In genomic region chr19:3275583-3276340, GRCh38 we compare ENCODE assay signal across 8 cellular contexts. TPM values are rescaled to one million over a fixed set of nuclear protein-coding genes. Genes with fewer than 3 reads are reported as not detected.
DNase-seq lines count a peak whose midpoint lies in the region; ATAC-seq and TF ChIP-seq lines count a peak whose summit lies in the region.

No MANE protein-coding gene starts in this region.

- H3K9me3 Mint-ChIP-seq in activated T-cell treated with anti-CD3 and anti-CD28 coated beads, Interleukin-2, amount 50 U/mL, for 24 hours = no peaks in the 10 kb centered on the region
- no peaks in the 10 kb centered on the region for H3K9me3 Mint-ChIP-seq in stimulated activated naive CD8-positive, alpha-beta T cell treated with anti-CD3 and anti-CD28 coated beads, Interleukin-15, Interleukin-2, amounts not matched to agents 100 ng/mL and 50 ng/mL, for 24 hours

- H3K36me3 Mint-ChIP-seq in activated T-cell treated with anti-CD3 and anti-CD28 coated beads, Interleukin-2, amount 50 U/mL, for 24 hours (ENCODE audit: low read depth) = no peaks in the 10 kb centered on the region
- no peaks in the 10 kb centered on the region for H3K36me3 Mint-ChIP-seq in stimulated activated naive CD8-positive, alpha-beta T cell treated with anti-CD3 and anti-CD28 coated beads, Interleukin-15, Interleukin-2, amounts not matched to agents 100 ng/mL and 50 ng/mL, for 24 hours (ENCODE audit: low read depth)

- peak; percentile 11 for TF ChIP-seq EP300 in neural cell (conservative IDR thresholded peaks at IDR 0.05; ENCODE audit: poor library complexity, severe bottlenecking)

- H3K9ac ChIP-seq in neural cell (ENCODE audit: low read length) = peak overlapping the region; percentile 78

- WGBS in esophagus squamous epithelium, 2 donors = 0% methylated on average over 1 of the region's 45 CpGs; no CpG with 5 or more reads in 1 of the 2 donors

- TF ChIP-seq POLR2A in Peyer's patch (IDR thresholded peaks at IDR 0.05) = no peak
- TF ChIP-seq POLR2A in esophagus squamous epithelium (IDR thresholded peaks at IDR 0.05) = no peak

- peak overlapping the region; percentile 78 for H3K4me3 Mint-ChIP-seq in activated T-cell treated with anti-CD3 and anti-CD28 coated beads, Interleukin-2, amount 50 U/mL, for 24 hours
- H3K4me3 Mint-ChIP-seq in stimulated activated naive CD8-positive, alpha-beta T cell treated with anti-CD3 and anti-CD28 coated beads, Interleukin-15, Interleukin-2, amounts not matched to agents 100 ng/mL and 50 ng/mL, for 24 hours = peak overlapping the region; percentile 80

- H3K4me1 Mint-ChIP-seq in activated T-cell treated with anti-CD3 and anti-CD28 coated beads, Interleukin-2, amount 50 U/mL, for 24 hours (ENCODE audit: low read depth) = peaks cover 12% of the 10 kb centered on the region
- peaks cover 9% of the 10 kb centered on the region for H3K4me1 Mint-ChIP-seq in stimulated activated naive CD8-positive, alpha-beta T cell treated with anti-CD3 and anti-CD28 coated beads, Interleukin-15, Interleukin-2, amounts not matched to agents 100 ng/mL and 50 ng/mL, for 24 hours (ENCODE audit: low read depth)

- no peak overlapping the region for H2AFZ ChIP-seq in neural cell (ENCODE audit: low read depth, low read length)

- H3F3A ChIP-seq in neural cell (ENCODE audit: insufficient read depth, low read length, poor library complexity, severe bottlenecking) = no peaks in the 10 kb centered on the region

- H3K36me3 ChIP-seq in Peyer's patch (no peaks in the 10 kb centered on the region), esophagus squamous epithelium (no peaks in the 10 kb centered on the region), neural cell (ENCODE audit: insufficient read depth, low read length) (no peaks in the 10 kb centered on the region)

- no peaks in the 10 kb centered on the region for H4K20me1 ChIP-seq in neural cell (ENCODE audit: insufficient read depth)

- peak; percentile 55 for DNase-seq in DMS114 treated with DMSO at 0.1 percent for 48 hours (lab: John Stamatoyannopoulos, UW; ENCODE audit: unreplicated experiment)
- DNase-seq in HuH-7.5 (ENCODE audit: low spot score) = peak; percentile 98
- peak; percentile 81 to 92 (median 88) for DNase-seq in Peyer's patch
- peak; percentile 93 for DNase-seq in activated T-cell treated with anti-CD3 and anti-CD28 coated beads, Interleukin-2, amount 50 U/mL, for 24 hours
- no peak for DNase-seq in esophagus squamous epithelium (lab: John Stamatoyannopoulos, UW)

- H3K9me3 ChIP-seq in Peyer's patch = peaks cover 0 to 5% (median 2%) of the 10 kb centered on the region in 4 donors
- H3K9me3 ChIP-seq in esophagus squamous epithelium = peaks cover 0 to 11% (median 9%) of the 10 kb centered on the region in 3 donors
- H3K9me3 ChIP-seq in neural cell (ENCODE audit: low read length) = no peaks in the 10 kb centered on the region

- peaks cover 12% of the 10 kb centered on the region for H3K27me3 Mint-ChIP-seq in activated T-cell treated with anti-CD3 and anti-CD28 coated beads, Interleukin-2, amount 50 U/mL, for 24 hours
- peaks cover 13% of the 10 kb centered on the region for H3K27me3 Mint-ChIP-seq in stimulated activated naive CD8-positive, alpha-beta T cell treated with anti-CD3 and anti-CD28 coated beads, Interleukin-15, Interleukin-2, amounts not matched to agents 100 ng/mL and 50 ng/mL, for 24 hours

- peak overlapping the region; percentile 81 for H3K27ac Mint-ChIP-seq in activated T-cell treated with anti-CD3 and anti-CD28 coated beads, Interleukin-2, amount 50 U/mL, for 24 hours
- H3K27ac Mint-ChIP-seq in stimulated activated naive CD8-positive, alpha-beta T cell treated with anti-CD3 and anti-CD28 coated beads, Interleukin-15, Interleukin-2, amounts not matched to agents 100 ng/mL and 50 ng/mL, for 24 hours = peak overlapping the region; percentile 72

- no peak for ATAC-seq in GM19023 (IDR thresholded peaks at IDR 0.05; ENCODE audit: unreplicated experiment)

- H3K27ac ChIP-seq in Peyer's patch = peak overlapping the region in 2 of 4 donors; percentile 31 to 67
- no peak overlapping the region for H3K27ac ChIP-seq in esophagus squamous epithelium
- peak overlapping the region; percentile 95 for H3K27ac ChIP-seq in neural cell (ENCODE audit: low read length)

- H3K4me3 ChIP-seq in Peyer's patch = peak overlapping the region; percentile 13 to 48 (median 46)
- peak overlapping the region; percentile 13 to 61 (median 40) for H3K4me3 ChIP-seq in esophagus squamous epithelium
- peak overlapping the region; percentile 68 for H3K4me3 ChIP-seq in neural cell (ENCODE audit: low read length)

- no peaks in the 10 kb centered on the region for H3K9me2 ChIP-seq in neural cell (ENCODE audit: insufficient read depth, low read length)

- H3K4me1 ChIP-seq in Peyer's patch = peaks cover 0 to 17% (median 5%) of the 10 kb centered on the region in 4 donors
- H3K4me1 ChIP-seq in esophagus squamous epithelium = peaks cover 6 to 18% (median 11%) of the 10 kb centered on the region in 3 donors

- H3K4me2 ChIP-seq in neural cell (ENCODE audit: low read length) = peak overlapping the region; percentile 60

- TF ChIP-seq CTCF in Peyer's patch (IDR thresholded peaks at IDR 0.05) = peak in 3 of 6 experiments; percentile 16 to 38 (median 18)
- TF ChIP-seq CTCF in esophagus squamous epithelium (IDR thresholded peaks at IDR 0.05) = peak in 1 of 6 experiments; percentile 12
- TF ChIP-seq CTCF in neural cell (IDR thresholded peaks at IDR 0.05; ENCODE audit: poor library complexity, severe bottlenecking) = peak; percentile 55

- H3K27me3 ChIP-seq in Peyer's patch (peaks cover 0 to 13% of the 10 kb centered on the region in 2 donors), esophagus squamous epithelium (peaks cover 0 to 99% (median 12%) of the 10 kb centered on the region in 4 donors), neural cell (ENCODE audit: insufficient read depth, low read depth, low read length) (no peaks in the 10 kb centered on the region)

- TF ChIP-seq RAD21 in neural cell (conservative IDR thresholded peaks at IDR 0.05) = no peak

- intact Hi-C loops in esophagus squamous epithelium (cut with DNase I) = no loop called here

- H3K79me2 ChIP-seq in neural cell (replicated peaks; ENCODE audit: insufficient read depth, low read length) = peaks cover 29% of the 10 kb centered on the region

TF ChIP-seq in neural cell, 6 proteins besides CTCF, POLR2A, EP300 and RAD21:
- TF ChIP-seq REST (IDR thresholded peaks at IDR 0.05; ENCODE audit: borderline replicate concordance) (peak; percentile 58), TAF1 (IDR thresholded peaks at IDR 0.05; ENCODE audit: low read depth) (peak; percentile 58), SMC3 (conservative IDR thresholded peaks at IDR 0.05; ENCODE audit: poor library complexity) (peak; percentile 22), POLR2AphosphoS5 (IDR thresholded peaks at IDR 0.05) (peak; percentile 13), MXI1 (conservative IDR thresholded peaks at IDR 0.05; ENCODE audit: poor library complexity, severe bottlenecking) (no peak)

RNA-seq across cellular contexts. Expression of gene CELF5, which starts 51.3 kb away (rescaled TPM):
- not detected for total RNA-seq in Peyer's patch
- total RNA-seq in esophagus squamous epithelium = not detected
- 130 and 147 TPM in 2 replicates for polyA plus RNA-seq in neural cell
- 103 and 118 TPM in 2 replicates for polyA minus RNA-seq in neural cell
